In the genomic region with DNA sequence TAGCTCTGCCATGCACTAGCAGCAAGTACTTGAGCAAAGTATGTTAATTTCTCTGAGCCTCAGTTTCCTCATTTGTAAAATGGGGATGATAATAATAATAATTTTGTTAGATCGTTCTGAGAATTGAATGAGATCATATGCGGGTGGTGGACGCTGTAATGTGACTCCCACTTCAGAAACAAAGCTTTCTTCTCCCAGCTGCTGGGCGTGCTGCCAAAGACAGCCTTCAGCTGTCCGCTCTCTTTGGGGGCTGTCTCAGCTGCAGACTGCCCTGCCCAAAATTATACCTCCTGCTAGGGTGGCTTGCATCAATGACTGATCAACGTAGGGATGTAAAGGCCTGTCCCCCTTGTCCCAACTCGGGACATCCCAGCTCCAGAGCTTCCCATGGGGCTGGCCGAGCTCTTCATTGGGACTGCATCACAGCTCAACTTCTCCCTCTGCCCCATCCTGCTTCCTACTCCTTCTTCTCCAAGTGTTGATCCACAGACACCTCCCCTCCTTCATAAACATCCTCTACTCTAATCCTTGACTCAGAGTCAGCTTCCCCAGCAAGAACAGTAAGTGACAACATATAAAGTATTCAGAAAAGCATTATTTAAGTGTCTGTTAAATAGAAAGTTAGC, we compare ENCODE assay signal across 12 cellular contexts. TPM values are rescaled to one million over a fixed set of nuclear protein-coding genes. Genes with fewer than 3 reads are reported as not detected.
DNase-seq lines count a peak whose midpoint lies in the region; ATAC-seq and TF ChIP-seq lines count a peak whose summit lies in the region.
"Had no signal": no experiment of that assay in that cellular context is flagged by ENCODE, and none has a peak within 500 bp of the region (broad histone marks: within the 10 kb centered on the region; RNA-seq: fewer than 3 reads in every experiment).

No MANE protein-coding gene starts in this region.

- H3K4me3 ChIP-seq in epithelial cell of esophagus (ENCODE audit: low read length) = no peak overlapping the region
- H3K4me3 ChIP-seq in skeletal muscle cell (ENCODE audit: low read depth, low read length) = no peak overlapping the region
- H3K4me3 ChIP-seq: psoas muscle had no signal

- DNase-seq in HT1080 (ENCODE audit: low read depth) (peak; percentile 34), NCI-H524 treated with DMSO at 0.1 percent for 48 hours (lab: John Stamatoyannopoulos, UW) (peak; percentile 70), epithelial cell of esophagus (ENCODE audit: low read depth) (peak; percentile 33), skeletal muscle cell (ENCODE audit: low read depth) (peak; percentile 61)
- DNase-seq in activated CD8-positive, alpha-beta memory T cell treated with anti-CD3 and anti-CD28 coated beads, Interleukin-2, amount 50 U/mL, for 48 hours = no peak
- DNase-seq: activated gamma-delta T cell treated with Interleukin-2 at 50 U/mL for 16 hours, T-cell had no signal

- no peak for ATAC-seq in GM19035 (IDR thresholded peaks at IDR 0.05; ENCODE audit: unreplicated experiment)
- no peak for ATAC-seq in HG03139 (IDR thresholded peaks at IDR 0.05; ENCODE audit: unreplicated experiment)
- no peak for ATAC-seq in GM21717 (IDR thresholded peaks at IDR 0.05; ENCODE audit: unreplicated experiment)
- ATAC-seq: HepG2, psoas muscle, T-cell had no signal

- TF ChIP-seq CTCF in epithelial cell of esophagus (IDR thresholded peaks at IDR 0.05; ENCODE audit: insufficient read depth, low read depth, low read length, missing control alignments) = no peak

RNA-seq across cellular contexts. Expression of a gene that starts 30.7 kb away (rescaled TPM):
- 0.03 and 0.23 TPM in 2 replicates for total RNA-seq in HT1080 (2014; rRNA removed; shearing (Covaris generic))
- 0.08 and 0.16 TPM in 2 replicates for polyA plus RNA-seq in HT1080 (2015; cell fraction: cytosol; rRNA removed)
- polyA plus RNA-seq in HT1080 (2015; cell fraction: nucleus; rRNA removed) = 0.13 and 0.35 TPM in 2 replicates
